15 cellular contexts compared by ENCODE assay signal in the genomic region with DNA sequence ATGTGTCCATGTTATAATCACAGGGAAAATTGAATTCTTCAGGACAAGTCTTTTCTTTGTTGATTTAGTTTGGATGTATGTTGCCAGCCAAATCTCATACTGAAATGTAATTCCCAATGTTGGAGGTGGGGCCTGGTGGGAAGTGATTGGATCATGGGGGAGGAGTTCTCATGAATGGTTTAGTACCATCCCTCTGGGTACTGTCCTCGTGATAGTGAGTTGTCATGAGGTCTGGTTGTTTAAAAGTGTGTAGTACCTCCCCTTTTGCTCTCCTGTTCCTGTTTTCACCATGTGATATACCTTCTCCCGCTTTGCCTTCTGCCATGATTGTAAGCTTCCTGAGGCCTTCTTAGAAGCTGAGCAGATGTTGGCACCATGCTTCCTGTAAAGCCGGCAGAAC.
A peak's percentile ranks its signal among the peaks of the same experiment; 100 is the strongest.
DNase-seq lines count a peak whose midpoint lies in the region; ATAC-seq and TF ChIP-seq lines count a peak whose summit lies in the region.
"Had no signal": no experiment of that assay in that cellular context is flagged by ENCODE, and none has a peak within 500 bp of the region (broad histone marks: within the 10 kb centered on the region; RNA-seq: fewer than 3 reads in every experiment).

No MANE protein-coding gene starts in this region.

- peaks cover 14% of the 10 kb centered on the region for H3K36me3 Mint-ChIP-seq in type B pancreatic cell
- peaks cover 4% of the 10 kb centered on the region for H3K36me3 Mint-ChIP-seq in mesothelial cell of epicardium

- H4K8ac ChIP-seq in IMR-90 (ENCODE audit: low read depth in 2 of 2, low read length in 2 of 2) (no peak overlapping the region), mesenchymal stem cell (ENCODE audit: low read length) (no peak overlapping the region)

- no peaks in the 10 kb centered on the region for H4K20me1 ChIP-seq in IMR-90 (ENCODE audit: insufficient read depth, low read length)
- H4K20me1 ChIP-seq: BLaER1 had no signal

- in situ Hi-C loops in IMR-90 (cut with MboI; ENCODE audit: low sequenced_read_pairs) = no loop called here

- H3K27ac ChIP-seq in IMR-90 (ENCODE audit: insufficient read depth, low read length) (no peak overlapping the region), adrenal gland (peak overlapping the region in 3 of 5 donors; percentile 52 to 56 (median 54)), mesenchymal stem cell (ENCODE audit: low read length, poor library complexity, severe bottlenecking) (no peak overlapping the region), stomach (peak overlapping the region in 4 of 5 donors; percentile 5 to 70 (median 59))
- H3K27ac ChIP-seq: BLaER1, HL-60 had no signal

- no peak overlapping the region for H2BK5ac ChIP-seq in IMR-90 (ENCODE audit: low read depth, low read length, poor library complexity, severe bottlenecking)
- H2BK5ac ChIP-seq in mesenchymal stem cell (ENCODE audit: low read depth, low read length, poor library complexity, severe bottlenecking) = no peak overlapping the region

- H3K18ac ChIP-seq in IMR-90 (ENCODE audit: low read depth, low read length) (no peak overlapping the region; the same call in 1 of the 2 replicates), mesenchymal stem cell (ENCODE audit: low read depth in 1 of 2, low read length in 2 of 2) (peak overlapping the region in 1 of 2 experiments; percentile 79)

- TF ChIP-seq EP300 in stomach (IDR thresholded peaks at IDR 0.05) = no peak

- H2AK5ac ChIP-seq in IMR-90 (ENCODE audit: low read depth, low read length) = peak overlapping the region; percentile 61; the same call in 1 of the 2 replicates
- H2AK5ac ChIP-seq in mesenchymal stem cell (ENCODE audit: low read length, severe bottlenecking) = peak overlapping the region; percentile 53

- H3K27me3 Mint-ChIP-seq in type B pancreatic cell (no peaks in the 10 kb centered on the region), mesothelial cell of epicardium (ENCODE audit: low read depth) (no peaks in the 10 kb centered on the region)

- ATAC-seq in IMR-90 (ENCODE audit: low read depth) (no peak), GM18868 (IDR thresholded peaks at IDR 0.05; ENCODE audit: unreplicated experiment) (no peak)

- TF ChIP-seq POLR2A in IMR-90 (IDR thresholded peaks at IDR 0.05; ENCODE audit: low read depth, low read length) (no peak), adrenal gland (IDR thresholded peaks at IDR 0.05) (no peak), stomach (IDR thresholded peaks at IDR 0.05) (no peak)

- no peak overlapping the region for H3K9ac ChIP-seq in IMR-90 (ENCODE audit: low read depth, low read length)
- no peak overlapping the region for H3K9ac ChIP-seq in mesenchymal stem cell (ENCODE audit: low read length)
- H3K9ac ChIP-seq: BLaER1 had no signal

- H2AFZ ChIP-seq in IMR-90 (replicated peaks; ENCODE audit: low read length, poor library complexity) (no peak overlapping the region), mesenchymal stem cell (ENCODE audit: low read depth, low read length) (no peak overlapping the region)

- intact Hi-C loops in IMR-90 (cut with micrococcal nuclease) (no loop called here), adrenal gland (cut with DNase I) (no loop called here), stomach (cut with DNase I; ENCODE audit: low total_unique reads) (no loop called here)

- POLR2A ChIA-PET in IMR-90 (lab: Charles Lee; ENCODE audit: unreplicated experiment) = no interaction called here

- H3K9me3 ChIP-seq in IMR-90 (ENCODE audit: control insufficient read depth, insufficient read depth, low read length) = no peaks in the 10 kb centered on the region
- no peaks in the 10 kb centered on the region for H3K9me3 ChIP-seq in adrenal gland (replicated peaks in 1 of 3)
- no peaks in the 10 kb centered on the region for H3K9me3 ChIP-seq in mesenchymal stem cell (ENCODE audit: control insufficient read depth, low read length)
- H3K9me3 ChIP-seq in stomach = no peaks in the 10 kb centered on the region
- H3K9me3 ChIP-seq: BLaER1, Peyer's patch had no signal

- no peak for TF ChIP-seq RAD21 in IMR-90 (IDR thresholded peaks at IDR 0.05; ENCODE audit: low read length)

- H3K4me3 Mint-ChIP-seq in type B pancreatic cell (no peak overlapping the region), mesothelial cell of epicardium (no peak overlapping the region)
- H3K4me3 Mint-ChIP-seq: HFFc6 had no signal

- H3K56ac ChIP-seq in IMR-90 (ENCODE audit: extremely low read depth, insufficient read depth, low read length) = no peak overlapping the region

- H3K4ac ChIP-seq in IMR-90 (ENCODE audit: low read depth, low read length) (peak overlapping the region; percentile 24; the same call in 1 of the 2 replicates), mesenchymal stem cell (ENCODE audit: low read depth in 1 of 2, low read length in 2 of 2) (peak overlapping the region in 1 of 2 experiments; percentile 69)

- H3K27me3 ChIP-seq in IMR-90 (ENCODE audit: control insufficient read depth, insufficient read depth, low read length) (no peaks in the 10 kb centered on the region), adrenal gland (no peaks in the 10 kb centered on the region), mesenchymal stem cell (ENCODE audit: control insufficient read depth in 1 of 2, insufficient read depth in 1 of 2, low read length in 2 of 2) (no peaks in the 10 kb centered on the region), stomach (no peaks in the 10 kb centered on the region)
- H3K27me3 ChIP-seq: BLaER1, Peyer's patch had no signal

- no peak overlapping the region for H4K91ac ChIP-seq in IMR-90 (ENCODE audit: insufficient read depth, low read depth, low read length)
- no peak overlapping the region for H4K91ac ChIP-seq in mesenchymal stem cell (ENCODE audit: low read length)

- H3K4me2 ChIP-seq in IMR-90 (ENCODE audit: low read depth, low read length) (no peak overlapping the region), mesenchymal stem cell (ENCODE audit: low read length, poor library complexity, severe bottlenecking) (no peak overlapping the region)
- H3K4me2 ChIP-seq: BLaER1 had no signal

- peak overlapping the region; percentile 76; the same call in 2 of the 3 replicates for H2BK15ac ChIP-seq in IMR-90 (ENCODE audit: low read depth, low read length)
- peak overlapping the region; percentile 83 for H2BK15ac ChIP-seq in mesenchymal stem cell (ENCODE audit: low read depth, poor library complexity, severe bottlenecking)

- TF ChIP-seq CTCF in IMR-90 (conservative IDR thresholded peaks at IDR 0.05; ENCODE audit: low read depth, low read length) (no peak), adrenal gland (IDR thresholded peaks at IDR 0.05) (no peak), stomach (IDR thresholded peaks at IDR 0.05) (no peak), type B pancreatic cell (conservative IDR thresholded peaks at IDR 0.05) (no peak), mesothelial cell of epicardium (IDR thresholded peaks at IDR 0.05; ENCODE audit: unreplicated experiment) (no peak)

- H3K79me1 ChIP-seq in IMR-90 (ENCODE audit: low read depth in 1 of 2, low read length in 2 of 2) (no peaks in the 10 kb centered on the region), mesenchymal stem cell (replicated peaks; ENCODE audit: low read length, poor library complexity, severe bottlenecking) (no peaks in the 10 kb centered on the region)

- WGBS in IMR-90 (ENCODE audit: extremely low coverage in 2 of 2, insufficient read length in 1 of 2), 2 experiments = no CpG with 5 or more reads among the region's 3 CpGs
- 86 to 98% (median 91%) methylated on average over 3 of the region's 3 CpGs for WGBS in adrenal gland, 4 donors
- 96% methylated on average over 2 of the region's 3 CpGs for WGBS in mesenchymal stem cell
- 88 to 96% (median 92%) methylated on average over 3 of the region's 3 CpGs for WGBS in stomach, 5 donors

- peaks cover 21% of the 10 kb centered on the region for H3K9me1 ChIP-seq in IMR-90 (ENCODE audit: insufficient read depth, low read length)

- H3K23ac ChIP-seq in IMR-90 (ENCODE audit: low read depth, low read length) (no peak overlapping the region), mesenchymal stem cell (ENCODE audit: low read length in 2 of 2) (no peak overlapping the region)

- dilution Hi-C loops in IMR-90 (cut with HindIII; ENCODE audit: low sequenced_read_pairs, unreplicated experiment) = no loop called here

- H3K4me3 ChIP-seq in IMR-90 (ENCODE audit: insufficient read depth, low read depth, low read length) (no peak overlapping the region), adrenal gland (no peak overlapping the region), mesenchymal stem cell (ENCODE audit: insufficient read depth in 1 of 2, low read depth in 1 of 2, low read length in 2 of 2) (no peak overlapping the region), stomach (no peak overlapping the region)
- H3K4me3 ChIP-seq: BLaER1, Peyer's patch had no signal

- H3K4me1 ChIP-seq in IMR-90 (ENCODE audit: control insufficient read depth, insufficient read depth, low read length) (peaks cover 11% of the 10 kb centered on the region), adrenal gland (replicated peaks in 1 of 2) (peaks cover 15 to 30% of the 10 kb centered on the region in 2 donors), mesenchymal stem cell (ENCODE audit: control insufficient read depth, insufficient read depth, low read depth, low read length) (no peaks in the 10 kb centered on the region), stomach (peaks cover 0 to 35% (median 18%) of the 10 kb centered on the region in 4 donors)

- DNase-seq in IMR-90 = no peak
- DNase-seq in adrenal gland = no peak
- no peak for DNase-seq in mesenchymal stem cell
- no peak for DNase-seq in stomach
- no peak for DNase-seq in type B pancreatic cell (ENCODE audit: extremely low spot score, unreplicated experiment)
- no peak for DNase-seq in mesothelial cell of epicardium (ENCODE audit: low spot score in 2 of 2, unreplicated experiment in 2 of 2)
- DNase-seq: DMS 273 treated with DMSO at 0.1 percent for 48 hours, HFFc6, KBM-7, NCI-H1048, NCI-H774, Peyer's patch had no signal

- H3K14ac ChIP-seq in IMR-90 (replicated peaks; ENCODE audit: low read depth, low read length) = no peak overlapping the region
- H3K14ac ChIP-seq in mesenchymal stem cell (ENCODE audit: low read length in 2 of 2) = no peak overlapping the region

- peak overlapping the region; percentile 4; the same call in 1 of the 2 replicates for H2BK20ac ChIP-seq in IMR-90 (ENCODE audit: low read depth, low read length)

- peaks cover 15% of the 10 kb centered on the region for H3K4me1 Mint-ChIP-seq in type B pancreatic cell (ENCODE audit: unreplicated experiment)
- H3K4me1 Mint-ChIP-seq in mesothelial cell of epicardium = peaks cover 11% of the 10 kb centered on the region

- peak overlapping the region; percentile 11; the same call in 1 of the 2 replicates for H2BK120ac ChIP-seq in IMR-90 (ENCODE audit: low read depth, low read length)
- H2BK120ac ChIP-seq in mesenchymal stem cell (ENCODE audit: low read depth, low read length) = no peak overlapping the region

- CTCF ChIA-PET in IMR-90 (lab: Yijun Ruan, JAX) = no interaction called here

- no peak overlapping the region for H4K5ac ChIP-seq in IMR-90 (ENCODE audit: low read depth, low read length)

- H2BK12ac ChIP-seq in mesenchymal stem cell (ENCODE audit: low read length in 2 of 2) = peak overlapping the region; percentile 75 to 90

- H3K27ac Mint-ChIP-seq in type B pancreatic cell (no peak overlapping the region), mesothelial cell of epicardium (no peak overlapping the region)
- H3K27ac Mint-ChIP-seq: HFFc6 had no signal

- H3K36me3 ChIP-seq in IMR-90 (ENCODE audit: control insufficient read depth, insufficient read depth, low read length) = no peaks in the 10 kb centered on the region
- H3K36me3 ChIP-seq in adrenal gland (replicated peaks in 1 of 2) = no peaks in the 10 kb centered on the region
- H3K36me3 ChIP-seq in mesenchymal stem cell (ENCODE audit: control insufficient read depth in 1 of 2, insufficient read depth in 2 of 2, low read depth in 1 of 2, low read length in 2 of 2) = no peaks in the 10 kb centered on the region
- no peaks in the 10 kb centered on the region for H3K36me3 ChIP-seq in stomach
- H3K36me3 ChIP-seq: BLaER1, Peyer's patch had no signal

- BruUV-seq in IMR-90 (replicated peaks; lab: Mats Ljungman, UMichigan) = no TSS peak

- H3K9me3 Mint-ChIP-seq in type B pancreatic cell = peaks cover 5% of the 10 kb centered on the region
- H3K9me3 Mint-ChIP-seq in mesothelial cell of epicardium = peaks cover 4% of the 10 kb centered on the region
- H3K9me3 Mint-ChIP-seq: HFFc6 had no signal

- H2AK9ac ChIP-seq in IMR-90 (replicated peaks; ENCODE audit: low read depth, low read length, poor library complexity) = no peak overlapping the region

Comparison
In these comparisons a context has a peak if more than half of its experiments do, and no peak if none do; other contexts are left out.
1. H3K27ac ChIP-seq: peak in adrenal gland (3 of 5) and stomach (4 of 5); none in IMR-90 (single experiment) and mesenchymal stem cell (single experiment).